ENCODE assay signal across 8 cellular contexts in genomic region chr3:61563614-61564404, GRCh38. TPM values are rescaled to one million over a fixed set of nuclear protein-coding genes. Genes with fewer than 3 reads are reported as not detected.
A peak's percentile ranks its signal among the peaks of the same experiment; 100 is the strongest.
DNase-seq lines count a peak whose midpoint lies in the region; ATAC-seq and TF ChIP-seq lines count a peak whose summit lies in the region.

No MANE protein-coding gene starts in this region.

- intact Hi-C loops in right lobe of liver (cut with DNase I), result loop anchor here in 1 of 2 donors (5.0 kb wide), 1 partner anchor 623 kb away; no protein-coding TSS in a partner anchor

- no peak for TF ChIP-seq POLR2A in right lobe of liver (IDR thresholded peaks at IDR 0.05)

- peaks cover 9 to 15% (median 11%) of the 10 kb centered on the region in 3 donors for H3K4me1 Mint-ChIP-seq in IgD-negative memory B cell

- H3K27me3 Mint-ChIP-seq in IgD-negative memory B cell, result peaks cover 46% of the 10 kb centered on the region

- H3K27ac ChIP-seq in right lobe of liver, result no peak overlapping the region
- H3K27ac ChIP-seq in temporal lobe (ENCODE audit: low read depth, low read length), result peak overlapping the region; percentile 74

- H3K4me3 Mint-ChIP-seq in IgD-negative memory B cell, result peak overlapping the region; percentile 70 to 84 (median 78)

- no peaks in the 10 kb centered on the region for H3K9me3 ChIP-seq in right lobe of liver

- ATAC-seq in right lobe of liver (no peak), HG03139 (IDR thresholded peaks at IDR 0.05; ENCODE audit: unreplicated experiment) (no peak), GM21367 (IDR thresholded peaks at IDR 0.05; ENCODE audit: unreplicated experiment) (no peak)

- no peaks in the 10 kb centered on the region for H3K27me3 ChIP-seq in right lobe of liver

- DNase-seq in cerebellar cortex (ENCODE audit: low spot score) (peak; percentile 41), right lobe of liver (peak in 1 of 3 donors; percentile 45), DMS153 treated with DMSO at 0.1 percent for 48 hours (lab: John Stamatoyannopoulos, UW; ENCODE audit: unreplicated experiment) (no peak)
- no peak for DNase-seq in activated CD8-positive, alpha-beta memory T cell treated with anti-CD3 and anti-CD28 coated beads for 24 hours

- 18% methylated on average over 12 of the region's 43 CpGs for WGBS in right lobe of liver (ENCODE audit: insufficient coverage, low coverage, low lambda C conversion rate, missing lambda C conversion rate)

- peaks cover 0 to 20% (median 8%) of the 10 kb centered on the region in 4 donors for H3K4me1 ChIP-seq in right lobe of liver

- H3K36me3 Mint-ChIP-seq in IgD-negative memory B cell, result no peaks in the 10 kb centered on the region

- no peaks in the 10 kb centered on the region for H3K36me3 ChIP-seq in right lobe of liver

- no peaks in the 10 kb centered on the region for H3K9me3 Mint-ChIP-seq in IgD-negative memory B cell

- H3K4me3 ChIP-seq in right lobe of liver, result peak overlapping the region; percentile 74 to 88 (median 86)

- TF ChIP-seq CTCF in right lobe of liver (IDR thresholded peaks at IDR 0.05), result no peak

- peak overlapping the region in 1 of 3 donors; percentile 55 for H3K27ac Mint-ChIP-seq in IgD-negative memory B cell

RNA-seq across cellular contexts. Expression of gene PTPRG, which starts 2.4 kb away (rescaled TPM):
- 1.9 TPM for polyA plus RNA-seq in IgD-negative memory B cell
- total RNA-seq in right lobe of liver, result 10 to 100 TPM; 11.7 to 27.8 (median 14.7) TPM
- 54.8 TPM for total RNA-seq in temporal lobe
